1 cellular context compared by ENCODE assay signal in genomic region chr16:70380919-70381603, GRCh38.
TF ChIP-seq lines count a peak whose summit lies in the region.

No MANE protein-coding gene starts in this region.

TF ChIP-seq in HEK293, 187 proteins besides CTCF, POLR2A, EP300 and RAD21 (continued from another document):
- TF ChIP-seq ZNF26 (tag by site-specific recombination; IDR thresholded peaks at IDR 0.05) (no peak), TSHZ1 (tag by site-specific recombination; IDR thresholded peaks at IDR 0.05; ENCODE audit: borderline replicate concordance) (no peak), KLF1 (tag by site-specific recombination; IDR thresholded peaks at IDR 0.05) (peak; percentile 92), ZNF433 (tag by site-specific recombination; IDR thresholded peaks at IDR 0.05; ENCODE audit: low read depth) (no peak), KLF16 (tag by site-specific recombination; IDR thresholded peaks at IDR 0.05) (peak; percentile 72; the same call in 1 of the 2 replicates), SCRT1 (tag by site-specific recombination; IDR thresholded peaks at IDR 0.05; ENCODE audit: borderline replicate concordance) (no peak; the same call in 1 of the 2 replicates), ZNF701 (tag by site-specific recombination; IDR thresholded peaks at IDR 0.05) (no peak), ZNF518A (tag by site-specific recombination; conservative IDR thresholded peaks at IDR 0.05; ENCODE audit: low read depth) (0 out of 2 replicates have a peak, but pooled peaks have one; percentile 7), ZNF521 (tag by site-specific recombination; IDR thresholded peaks at IDR 0.05) (no peak), ZNF621 (tag by site-specific recombination; IDR thresholded peaks at IDR 0.05) (no peak), INSM2 (tag by site-specific recombination; IDR thresholded peaks at IDR 0.05) (no peak), ZXDB (tag by site-specific recombination; IDR thresholded peaks at IDR 0.05) (0 out of 2 replicates have a peak, but pooled peaks have one; percentile 20), ZNF18 (tag by site-specific recombination; IDR thresholded peaks at IDR 0.05) (no peak), RBAK (tag by site-specific recombination; IDR thresholded peaks at IDR 0.05) (no peak), ZEB2 (tag by site-specific recombination; IDR thresholded peaks at IDR 0.05) (no peak; the same call in 1 of the 2 replicates), ZNF560 (tag by site-specific recombination; IDR thresholded peaks at IDR 0.05; ENCODE audit: borderline replicate concordance) (no peak), ZNF76 (tag by site-specific recombination; IDR thresholded peaks at IDR 0.05; ENCODE audit: borderline replicate concordance, low read depth) (no peak), ZNF175 (tag by site-specific recombination; IDR thresholded peaks at IDR 0.05) (no peak), ZIC2 (tag by site-specific recombination; IDR thresholded peaks at IDR 0.05) (peak; percentile 73), ZNF585B (tag by site-specific recombination; IDR thresholded peaks at IDR 0.05) (no peak), ZSCAN30 (tag by site-specific recombination; IDR thresholded peaks at IDR 0.05) (0 out of 2 replicates have a peak, but pooled peaks have one; percentile 58), ZNF148 (tag by site-specific recombination; IDR thresholded peaks at IDR 0.05; ENCODE audit: borderline replicate concordance) (no peak), ZNF292 (tag by site-specific recombination; IDR thresholded peaks at IDR 0.05; ENCODE audit: borderline replicate concordance, low read depth) (no peak), KLF10 (tag by site-specific recombination; IDR thresholded peaks at IDR 0.05) (no peak), PRDM1 (tag by site-specific recombination; IDR thresholded peaks at IDR 0.05) (no peak), HOXC10 (CRISPR knock-in tag; IDR thresholded peaks at IDR 0.05) (no peak), ZFP3 (tag by site-specific recombination; IDR thresholded peaks at IDR 0.05; ENCODE audit: low read depth) (no peak), ZNF843 (tag by site-specific recombination; IDR thresholded peaks at IDR 0.05) (peak; percentile 48; the same call in 1 of the 2 replicates), GLI4 (tag by site-specific recombination; IDR thresholded peaks at IDR 0.05) (no peak), ZNF580 (tag by site-specific recombination; IDR thresholded peaks at IDR 0.05) (no peak), ZNF423 (tag by site-specific recombination; IDR thresholded peaks at IDR 0.05) (no peak), PRDM6 (tag by site-specific recombination; IDR thresholded peaks at IDR 0.05) (no peak), ZNF155 (tag by site-specific recombination; IDR thresholded peaks at IDR 0.05) (no peak), ZNF341 (tag by site-specific recombination; IDR thresholded peaks at IDR 0.05; ENCODE audit: low read depth) (0 out of 2 replicates have a peak, but pooled peaks have one; percentile 17)
